In genomic region chr4:183356173-183356825, GRCh38 we compare ENCODE assay signal across 25 cellular contexts. TPM values are rescaled to one million over a fixed set of nuclear protein-coding genes. Genes with fewer than 3 reads are reported as not detected.
A peak's percentile ranks its signal among the peaks of the same experiment; 100 is the strongest.
DNase-seq lines count a peak whose midpoint lies in the region; ATAC-seq and TF ChIP-seq lines count a peak whose summit lies in the region.
"Had no signal": no experiment of that assay in that cellular context is flagged by ENCODE, and none has a peak within 500 bp of the region (broad histone marks: within the 10 kb centered on the region; RNA-seq: fewer than 3 reads in every experiment).

No MANE protein-coding gene starts in this region.

- no peak for TF ChIP-seq POLR2A in GM18505 (IDR thresholded peaks at IDR 0.05; ENCODE audit: borderline replicate concordance, extremely low read depth, insufficient read depth, insufficient read length)

- no peaks in the 10 kb centered on the region for H3K36me3 ChIP-seq in mammary epithelial cell (ENCODE audit: insufficient read depth, low read length)
- H3K36me3 ChIP-seq: left ventricle myocardium inferior, thoracic aorta had no signal

- no peak for TF ChIP-seq CTCF in Calu3 (IDR thresholded peaks at IDR 0.05; ENCODE audit: unreplicated experiment)
- TF ChIP-seq CTCF in mammary epithelial cell (conservative IDR thresholded peaks at IDR 0.05 in 1 of 2, IDR thresholded peaks at IDR 0.05 in 1 of 2; ENCODE audit: extremely low read depth in 1 of 2, insufficient read depth in 1 of 2, low read depth in 1 of 2, low read length in 2 of 2) = no peak
- TF ChIP-seq CTCF in mesothelial cell of epicardium (IDR thresholded peaks at IDR 0.05; ENCODE audit: unreplicated experiment) = no peak

- dilution Hi-C loops in mammary epithelial cell (cut with HindIII; ENCODE audit: low sequenced_read_pairs) = loop anchor here (5.0 kb wide), 1 partner anchor 89 kb away; no protein-coding TSS in a partner anchor

- BruUV-seq in Calu3 (replicated peaks; lab: Mats Ljungman, UMichigan) (no TSS peak), mammary epithelial cell (replicated peaks; lab: Mats Ljungman, UMichigan) (no TSS peak)

- H3K27ac Mint-ChIP-seq in Calu3 (ENCODE audit: unreplicated experiment) (peak overlapping the region; percentile 33), mesothelial cell of epicardium (peak overlapping the region; percentile 65)
- H3K27ac Mint-ChIP-seq: activated CD4-positive, alpha-beta T cell treated with anti-CD3 and anti-CD28 coated beads, Interleukin-2, amount 10 ng/mL, durations not matched to agents 24 days and 14 days; activated naive CD8-positive, alpha-beta T cell treated with anti-CD3 and anti-CD28 coated beads for 36 hours; H9; progenitor cell of endocrine pancreas; T-helper 2 cell treated with Interferon-gamma antibody and Interleukin-4, amounts not matched to agents 5 μg/mL and 100 μg/mL, for 36 hours had no signal

- H3K4me1 Mint-ChIP-seq in Calu3 (ENCODE audit: low read depth, unreplicated experiment) (peaks cover 34% of the 10 kb centered on the region), mesothelial cell of epicardium (peaks cover 34% of the 10 kb centered on the region)
- H3K4me1 Mint-ChIP-seq: activated CD4-positive, alpha-beta T cell treated with anti-CD3 and anti-CD28 coated beads, Interleukin-2, amount 10 ng/mL, durations not matched to agents 24 days and 14 days; activated naive CD8-positive, alpha-beta T cell treated with anti-CD3 and anti-CD28 coated beads for 36 hours; central memory CD8-positive, alpha-beta T cell had no signal

- H3K4me3 Mint-ChIP-seq in Calu3 (ENCODE audit: low read depth, unreplicated experiment) = no peak overlapping the region
- no peak overlapping the region for H3K4me3 Mint-ChIP-seq in mesothelial cell of epicardium
- H3K4me3 Mint-ChIP-seq: activated CD4-positive, alpha-beta T cell treated with anti-CD3 and anti-CD28 coated beads, Interleukin-2, amount 10 ng/mL, durations not matched to agents 24 days and 14 days; activated naive CD8-positive, alpha-beta T cell treated with anti-CD3 and anti-CD28 coated beads for 36 hours; central memory CD8-positive, alpha-beta T cell; H9; T-helper 2 cell treated with Interferon-gamma antibody and Interleukin-4, amounts not matched to agents 5 μg/mL and 100 μg/mL, for 36 hours had no signal

- ATAC-seq in GM18505 (IDR thresholded peaks at IDR 0.05; ENCODE audit: unreplicated experiment) = no peak
- ATAC-seq: mucosa of descending colon, Right ventricle myocardium inferior had no signal

- CTCF ChIA-PET in Calu3 (lab: Charles Lee) = no interaction called here
- CTCF ChIA-PET in mammary epithelial cell (lab: Charles Lee; ENCODE audit: low non-redundant PET) = no interaction called here

- intact Hi-C loops in Calu3 (cut with micrococcal nuclease; ENCODE audit: unreplicated experiment) = no loop called here
- intact Hi-C loops in mammary epithelial cell (cut with micrococcal nuclease) = no loop called here

- peak overlapping the region; percentile 57 for H3K27ac ChIP-seq in mammary epithelial cell (ENCODE audit: insufficient read depth, low read depth, low read length)
- H3K27ac ChIP-seq: left ventricle myocardium inferior, thoracic aorta had no signal

- H3K36me3 Mint-ChIP-seq in Calu3 (ENCODE audit: insufficient read depth, unreplicated experiment) = no peaks in the 10 kb centered on the region
- H3K36me3 Mint-ChIP-seq in mesothelial cell of epicardium = no peaks in the 10 kb centered on the region
- H3K36me3 Mint-ChIP-seq: activated naive CD8-positive, alpha-beta T cell treated with anti-CD3 and anti-CD28 coated beads for 36 hours had no signal

- no peaks in the 10 kb centered on the region for H3K27me3 ChIP-seq in mammary epithelial cell (ENCODE audit: insufficient read depth, low read length)

- in situ Hi-C loops in mammary epithelial cell (cut with MboI; ENCODE audit: low sequenced_read_pairs in 2 of 2) = no loop called here

- no peaks in the 10 kb centered on the region for H3K9me3 ChIP-seq in mammary epithelial cell (replicated peaks; ENCODE audit: insufficient read depth, low read length)
- H3K9me3 ChIP-seq: left ventricle myocardium inferior, mucosa of descending colon, thoracic aorta had no signal

- no peaks in the 10 kb centered on the region for H4K20me1 ChIP-seq in mammary epithelial cell (ENCODE audit: insufficient read depth, low read length)

- H3K27me3 Mint-ChIP-seq in Calu3 (ENCODE audit: unreplicated experiment) (no peaks in the 10 kb centered on the region), mesothelial cell of epicardium (ENCODE audit: low read depth) (no peaks in the 10 kb centered on the region)
- H3K27me3 Mint-ChIP-seq: activated CD4-positive, alpha-beta T cell treated with anti-CD3 and anti-CD28 coated beads, Interleukin-2, amount 10 ng/mL, durations not matched to agents 24 days and 14 days had no signal

- WGBS in mammary epithelial cell (ENCODE audit: low coverage, missing lambda C conversion rate) = 74% methylated on average over 19 of the region's 20 CpGs

- no peaks in the 10 kb centered on the region for H3K79me2 ChIP-seq in mammary epithelial cell (ENCODE audit: insufficient read depth, low read length)

- no peak overlapping the region for H3K9ac ChIP-seq in mammary epithelial cell (ENCODE audit: insufficient read depth, low read length)

- DNase-seq in Calu3 (no peak), ELF-1 (ENCODE audit: low read depth, low spot score) (peak; percentile 72), mammary epithelial cell (no peak), mesothelial cell of epicardium (ENCODE audit: low spot score in 2 of 2, unreplicated experiment in 2 of 2) (no peak), GOT3 (lab: John Stamatoyannopoulos, UW) (no peak), NCI-H1048 (lab: John Stamatoyannopoulos, UW) (no peak)
- DNase-seq: activated CD4-positive, alpha-beta T cell treated with anti-CD3 and anti-CD28 coated beads, Interleukin-2, amount 10 ng/mL, durations not matched to agents 24 days and 14 days; activated effector memory CD4-positive, alpha-beta T cell treated with anti-CD3 and anti-CD28 coated beads, Interleukin-2, amount 50 U/mL, for 16 hours; activated naive CD8-positive, alpha-beta T cell treated with anti-CD3 and anti-CD28 coated beads for 36 hours; activated T-cell treated with anti-CD3 and anti-CD28 coated beads, Interleukin-2, amount 50 U/mL, for 1 hour; H9; left ventricle myocardium inferior; mucosa of descending colon; NCI-H2081; OCI-M1; stimulated activated naive CD4-positive, alpha-beta T cell had no signal

- H3K4me1 ChIP-seq in mammary epithelial cell (ENCODE audit: insufficient read depth, low read length) = peaks cover 40% of the 10 kb centered on the region
- H3K4me1 ChIP-seq: left ventricle myocardium inferior had no signal

- no peaks in the 10 kb centered on the region for H3K9me3 Mint-ChIP-seq in Calu3 (ENCODE audit: low read depth, unreplicated experiment)
- no peaks in the 10 kb centered on the region for H3K9me3 Mint-ChIP-seq in mesothelial cell of epicardium
- H3K9me3 Mint-ChIP-seq: activated CD4-positive, alpha-beta T cell treated with anti-CD3 and anti-CD28 coated beads, Interleukin-2, amount 10 ng/mL, durations not matched to agents 24 days and 14 days; activated naive CD8-positive, alpha-beta T cell treated with anti-CD3 and anti-CD28 coated beads for 36 hours; central memory CD8-positive, alpha-beta T cell; T-helper 2 cell treated with Interferon-gamma antibody and Interleukin-4, amounts not matched to agents 5 μg/mL and 100 μg/mL, for 36 hours had no signal

- H2AFZ ChIP-seq in mammary epithelial cell (ENCODE audit: low read depth, low read length) = peak overlapping the region; percentile 33

- H3K4me3 ChIP-seq in mammary epithelial cell (replicated peaks in 1 of 3; ENCODE audit: insufficient read depth in 1 of 3, low read depth in 2 of 3, low read length in 3 of 3) = no peak overlapping the region
- H3K4me3 ChIP-seq: left ventricle myocardium inferior, mucosa of descending colon, thoracic aorta had no signal

- peak overlapping the region; percentile 63 for H3K4me2 ChIP-seq in mammary epithelial cell (ENCODE audit: insufficient read depth, low read depth, low read length)

RNA-seq across cellular contexts. Expression of gene CLDN24, which starts 34.1 kb away (rescaled TPM):
- total RNA-seq in Calu3 (2022) (not detected in 2 replicates), mammary epithelial cell (not detected), mesothelial cell of epicardium (not detected in 3 replicates)
- not detected for polyA plus RNA-seq in mammary epithelial cell
- polyA minus RNA-seq in mammary epithelial cell = not detected
- total RNA-seq: activated CD4-positive, alpha-beta T cell treated with anti-CD3 and anti-CD28 coated beads, Interleukin-2, amount 10 ng/mL, durations not matched to agents 24 days and 14 days; activated CD8-positive, alpha-beta memory T cell treated with anti-CD3 and anti-CD28 coated beads for 36 hours; activated naive CD8-positive, alpha-beta T cell treated with anti-CD3 and anti-CD28 coated beads for 36 hours; dermis blood vessel endothelial cell; H9; left ventricle myocardium inferior; M059J; mucosa of descending colon; progenitor cell of endocrine pancreas; Right ventricle myocardium inferior; thoracic aorta had no signal

RNA-seq across cellular contexts. Expression of gene CLDN22, which starts 36.2 kb away (rescaled TPM):
- total RNA-seq in Calu3 (2022) = not detected in 2 replicates
- total RNA-seq in mammary epithelial cell = not detected
- not detected for polyA plus RNA-seq in mammary epithelial cell
- polyA minus RNA-seq in mammary epithelial cell = not detected
- not detected in 3 replicates for total RNA-seq in mesothelial cell of epicardium
- total RNA-seq: activated CD4-positive, alpha-beta T cell treated with anti-CD3 and anti-CD28 coated beads, Interleukin-2, amount 10 ng/mL, durations not matched to agents 24 days and 14 days; activated CD8-positive, alpha-beta memory T cell treated with anti-CD3 and anti-CD28 coated beads for 36 hours; activated naive CD8-positive, alpha-beta T cell treated with anti-CD3 and anti-CD28 coated beads for 36 hours; dermis blood vessel endothelial cell; H9; left ventricle myocardium inferior; mucosa of descending colon; progenitor cell of endocrine pancreas; Right ventricle myocardium inferior; thoracic aorta had no signal
